11 cellular contexts compared by ENCODE assay signal in the genomic region with DNA sequence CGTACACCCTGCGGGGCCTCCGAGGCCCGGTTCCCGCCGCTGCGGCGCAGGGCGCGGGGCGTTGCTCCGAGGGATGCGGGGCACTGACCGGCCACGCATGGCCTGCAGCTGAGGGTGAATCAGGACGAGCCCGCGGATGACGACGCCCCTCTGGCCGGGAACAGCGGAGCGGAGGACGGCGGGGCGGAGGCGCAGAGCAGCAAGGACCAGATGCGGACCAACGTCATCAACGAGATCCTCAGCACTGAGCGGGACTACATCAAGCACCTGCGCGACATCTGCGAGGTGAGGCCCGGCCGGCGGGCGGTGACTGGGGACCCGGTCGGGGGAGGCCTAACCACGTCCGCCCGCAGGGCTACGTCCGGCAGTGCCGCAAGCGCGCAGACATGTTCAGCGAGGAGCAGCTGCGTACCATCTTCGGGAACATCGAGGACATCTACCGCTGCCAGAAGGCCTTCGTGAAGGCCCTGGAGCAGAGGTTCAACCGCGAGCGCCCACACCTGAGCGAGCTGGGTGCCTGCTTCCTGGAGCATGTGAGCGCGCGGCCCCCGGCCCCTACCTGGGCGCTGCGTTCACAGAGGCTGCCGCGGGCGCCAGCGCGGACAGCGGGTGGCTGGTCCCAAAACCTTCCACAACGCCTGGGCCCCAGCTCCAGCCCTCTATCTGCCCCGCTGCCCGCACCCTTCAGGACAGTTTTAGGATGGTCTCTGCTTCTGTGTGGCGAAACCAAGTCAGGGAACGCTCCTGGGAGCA. TPM values are rescaled to one million over a fixed set of nuclear protein-coding genes. Genes with fewer than 3 reads are reported as not detected.
DNase-seq lines count a peak whose midpoint lies in the region; ATAC-seq, FAIRE-seq and TF ChIP-seq lines count a peak whose summit lies in the region.
"Had no signal": no experiment of that assay in that cellular context is flagged by ENCODE, and none has a peak within 500 bp of the region (broad histone marks: within the 10 kb centered on the region; RNA-seq: fewer than 3 reads in every experiment).

No MANE protein-coding gene starts in this region.

- H3K27ac ChIP-seq in HepG2 (ENCODE audit: extremely low read length, insufficient read depth, low read length) (no peak overlapping the region), right lobe of liver (no peak overlapping the region), left lung (no peak overlapping the region), testis (no peak overlapping the region), Peyer's patch (no peak overlapping the region)

- no peak for TF ChIP-seq RAD21 in HepG2 (CRISPR knock-in tag; IDR thresholded peaks at IDR 0.05)

- no peaks in the 10 kb centered on the region for H3K4me1 ChIP-seq in HepG2 (ENCODE audit: insufficient read depth, low read length)
- H3K4me1 ChIP-seq in right lobe of liver, result no peaks in the 10 kb centered on the region
- peaks cover 0 to 19% of the 10 kb centered on the region in 2 donors for H3K4me1 ChIP-seq in left lung
- peaks cover 9% of the 10 kb centered on the region for H3K4me1 ChIP-seq in testis
- H3K4me1 ChIP-seq in Peyer's patch, result peaks cover 0 to 13% (median 3%) of the 10 kb centered on the region in 4 donors

- no peak overlapping the region for H3K4me3 ChIP-seq in HepG2 (replicated peaks in 1 of 3; ENCODE audit: insufficient read depth in 1 of 3, low read depth in 2 of 3, low read length in 3 of 3)
- no peak overlapping the region for H3K4me3 ChIP-seq in right lobe of liver
- H3K4me3 ChIP-seq in left lung, result no peak overlapping the region
- H3K4me3 ChIP-seq in testis, result peak overlapping the region; percentile 8 to 29
- peak overlapping the region in 2 of 4 donors; percentile 7 to 25 for H3K4me3 ChIP-seq in Peyer's patch

- TF ChIP-seq POLR2A in HepG2 (IDR thresholded peaks at IDR 0.05; ENCODE audit: insufficient read depth in 1 of 2, low read depth in 2 of 2, low read length in 2 of 2), result no peak
- no peak for TF ChIP-seq POLR2A in right lobe of liver (IDR thresholded peaks at IDR 0.05)
- TF ChIP-seq POLR2A in testis (IDR thresholded peaks at IDR 0.05), result no peak
- no peak for TF ChIP-seq POLR2A in Peyer's patch (IDR thresholded peaks at IDR 0.05)

- POLR2A ChIA-PET in HepG2 (lab: Yijun Ruan, JAX), result no interaction called here

- H4K20me1 ChIP-seq in HepG2 (ENCODE audit: insufficient read depth, low read length), result no peaks in the 10 kb centered on the region

- no peak overlapping the region for H3K4me2 ChIP-seq in HepG2 (ENCODE audit: low read depth, low read length)

- 96% methylated on average over 45 of the region's 75 CpGs for WGBS in HepG2 (ENCODE audit: low lambda C conversion rate)
- 18% methylated on average over 14 of the region's 75 CpGs for WGBS in right lobe of liver (ENCODE audit: insufficient coverage, low coverage, low lambda C conversion rate, missing lambda C conversion rate)
- 50 to 54% methylated on average over 1 to 75 of the region's 75 CpGs for WGBS in testis, 2 donors

- intact Hi-C loops in HepG2 (cut with micrococcal nuclease; ENCODE audit: unreplicated experiment), result no loop called here
- intact Hi-C loops in right lobe of liver (cut with DNase I), result no loop called here
- intact Hi-C loops in left lung (cut with DNase I), result no loop called here
- intact Hi-C loops in testis (cut with DNase I; ENCODE audit: low total_unique reads), result no loop called here

- DNase-seq in HepG2 (ENCODE audit: low spot score) (no peak), right lobe of liver (no peak), left lung (peak; percentile 28 to 81), testis (no peak), Peyer's patch (no peak), NOMO-1 (lab: John Stamatoyannopoulos, UW; ENCODE audit: unreplicated experiment in 2 of 2) (no peak)
- peak; percentile 31 for DNase-seq in activated naive CD4-positive, alpha-beta T cell treated with anti-CD3 and anti-CD28 coated beads, Interleukin-2, amount 50 U/mL, for 16 hours
- DNase-seq: NCI-H524 treated with DMSO at 0.1 percent for 48 hours had no signal

- no peak for TF ChIP-seq CTCF in HepG2 (CRISPR knock-in tag; IDR thresholded peaks at IDR 0.05)
- TF ChIP-seq CTCF in right lobe of liver (IDR thresholded peaks at IDR 0.05), result no peak
- no peak for TF ChIP-seq CTCF in left lung (IDR thresholded peaks at IDR 0.05)
- TF ChIP-seq CTCF in testis (IDR thresholded peaks at IDR 0.05), result no peak
- TF ChIP-seq CTCF in Peyer's patch (IDR thresholded peaks at IDR 0.05), result no peak

- CTCF ChIA-PET in HepG2 (lab: Yijun Ruan, JAX; ENCODE audit: low intra/inter-chr PET ratio, low total read pairs), result no interaction called here

- no peak overlapping the region for H2AFZ ChIP-seq in HepG2 (ENCODE audit: low read length)

- no peak for TF ChIP-seq EP300 in HepG2 (IDR thresholded peaks at IDR 0.05; ENCODE audit: low read depth in 2 of 2, low read length in 2 of 2)
- TF ChIP-seq EP300 in HepG2 (CRISPR knock-in tag; IDR thresholded peaks at IDR 0.05; ENCODE audit: borderline replicate concordance), result no peak

- peaks cover 9 to 23% of the 10 kb centered on the region in 2 experiments; a peak in 4 of 5 replicates for H3K27me3 ChIP-seq in HepG2 (ENCODE audit: control insufficient read depth in 1 of 2, insufficient read depth in 2 of 2, low read length in 2 of 2)
- peaks cover 0 to 5% of the 10 kb centered on the region in 2 donors for H3K27me3 ChIP-seq in right lobe of liver
- H3K27me3 ChIP-seq in left lung, result peaks cover 19 to 65% of the 10 kb centered on the region in 2 donors
- no peaks in the 10 kb centered on the region for H3K27me3 ChIP-seq in testis
- peaks cover 0 to 12% of the 10 kb centered on the region in 2 donors for H3K27me3 ChIP-seq in Peyer's patch

- no peak overlapping the region for H3K9ac ChIP-seq in HepG2 (ENCODE audit: insufficient read depth, low read depth, low read length)

- no peak for FAIRE-seq in HepG2 (lab: Jason Lieb, UNC)
- FAIRE-seq: endometrium, islet of Langerhans had no signal

- in situ Hi-C loops in HepG2 (cut with HindIII; ENCODE audit: extremely low pct_ligation_motif_present, low pct_unique_long_range_greater_than_20kb), result no loop called here

- no peaks in the 10 kb centered on the region for H3K36me3 ChIP-seq in HepG2 (replicated peaks in 1 of 2; ENCODE audit: control insufficient read depth in 1 of 2, insufficient read depth in 2 of 2, low read length in 2 of 2)
- H3K36me3 ChIP-seq in right lobe of liver, result no peaks in the 10 kb centered on the region
- no peaks in the 10 kb centered on the region for H3K36me3 ChIP-seq in left lung
- no peaks in the 10 kb centered on the region for H3K36me3 ChIP-seq in testis (ENCODE audit: low read depth, missing control alignments)
- no peaks in the 10 kb centered on the region for H3K36me3 ChIP-seq in Peyer's patch

- BruUV-seq in HepG2 (replicated peaks; lab: Mats Ljungman, UMichigan), result no TSS peak

- H3K79me2 ChIP-seq in HepG2 (ENCODE audit: insufficient read depth, low read length), result no peaks in the 10 kb centered on the region

- H3K9me3 ChIP-seq in HepG2 (ENCODE audit: low read length) (no peaks in the 10 kb centered on the region), right lobe of liver (no peaks in the 10 kb centered on the region), left lung (no peaks in the 10 kb centered on the region), testis (no peaks in the 10 kb centered on the region), Peyer's patch (no peaks in the 10 kb centered on the region)

- ATAC-seq in HepG2 (no peak), right lobe of liver (no peak), left lung (no peak), HG03439 (IDR thresholded peaks at IDR 0.05; ENCODE audit: unreplicated experiment) (no peak)

TF ChIP-seq in HepG2, 621 proteins besides CTCF, POLR2A, EP300 and RAD21:
- no peak for TF ChIP-seq ZNF7 (CRISPR knock-in tag; IDR thresholded peaks at IDR 0.05)
- TF ChIP-seq NFKB2 (CRISPR knock-in tag; IDR thresholded peaks at IDR 0.05; ENCODE audit: borderline replicate concordance), result 0 out of 2 replicates have a peak, but pooled peaks have one; percentile 6

RNA-seq across cellular contexts. Expression of a gene that starts 53.2 kb away (rescaled TPM):
- total RNA-seq in HepG2 (2016; rRNA removed; fragmentation: Illumina TruSeq; extraction: Trizol) (63.7 and 64.5 TPM in 2 replicates), right lobe of liver (10 to 100 TPM; 28.1 to 69.7 (median 33.9) TPM), left lung (10 to 100 TPM; 63.3 to 73.0 TPM), testis (100 to 1,000 TPM; 120 to 165 TPM), Peyer's patch (10 to 100 TPM; 54.5 to 95.8 (median 81.5) TPM)
- 5.2 and 5.9 TPM in 2 replicates for total RNA-seq in HepG2 (2016; cell fraction: cytosol; rRNA removed; fragmentation: Illumina TruSeq; extraction: Trizol; ENCODE audit: low read depth)
- 54.8 and 65.4 TPM in 2 replicates for total RNA-seq in HepG2 (2016; cell fraction: insoluble cytoplasmic fraction; rRNA removed; fragmentation: Illumina TruSeq; extraction: Trizol)
- total RNA-seq in HepG2 (2016; cell fraction: membrane; rRNA removed; fragmentation: Illumina TruSeq; extraction: Trizol), result 19.1 and 22.7 TPM in 2 replicates
- total RNA-seq in HepG2 (2016; cell fraction: nucleus; rRNA removed; fragmentation: Illumina TruSeq; extraction: Trizol), result 38.5 and 42.2 TPM in 2 replicates
- polyA plus RNA-seq in HepG2 (2011; rRNA removed) (113 and 127 TPM in 2 replicates), testis (ENCODE audit: insufficient read depth, low read depth, low replicate concordance) (76.3 TPM)
- polyA plus RNA-seq in HepG2 (2011; cell fraction: cytosol; rRNA removed), result 82.0 and 115 TPM in 2 replicates
- 115 and 127 TPM in 2 replicates for polyA plus RNA-seq in HepG2 (2011; cell fraction: nucleus; rRNA removed)
- polyA plus RNA-seq in HepG2 (2012), result 63.9 and 65.2 TPM in 2 replicates
- polyA plus RNA-seq in HepG2 (2016; cell fraction: cytosol; fragmentation: Illumina TruSeq; extraction: Trizol; ENCODE audit: low read depth), result 3.6 and 4.4 TPM in 2 replicates
- polyA plus RNA-seq in HepG2 (2016; cell fraction: insoluble cytoplasmic fraction; fragmentation: Illumina TruSeq; extraction: Trizol; ENCODE audit: low read depth), result 63.7 and 70.4 TPM in 2 replicates
- polyA plus RNA-seq in HepG2 (2016; cell fraction: membrane; fragmentation: Illumina TruSeq; extraction: Trizol; ENCODE audit: low read depth), result 10.7 and 10.9 TPM in 2 replicates
- polyA plus RNA-seq in HepG2 (2016; cell fraction: nucleus; fragmentation: Illumina TruSeq; extraction: Trizol; ENCODE audit: insufficient read depth, low read depth), result 58.6 and 63.4 TPM in 2 replicates
- 146 and 269 TPM in 2 replicates for polyA minus RNA-seq in HepG2 (2011; rRNA and poly(A)+ RNA removed; ENCODE audit: low replicate concordance)
- 63.9 and 69.7 TPM in 2 replicates for polyA minus RNA-seq in HepG2 (2011; cell fraction: cytosol; rRNA and poly(A)+ RNA removed)
- 31.0 and 31.8 TPM in 2 replicates for polyA minus RNA-seq in HepG2 (2011; cell fraction: nucleus; rRNA and poly(A)+ RNA removed)

Comparison
In these comparisons a context has a peak if more than half of its experiments do, and no peak if none do; other contexts are left out.
1. DNase-seq: peak in activated naive CD4-positive, alpha-beta T cell treated with anti-CD3 and anti-CD28 coated beads, Interleukin-2, amount 50 U/mL, for 16 hours (single experiment) and left lung (2 of 2); none in HepG2 (single experiment), right lobe of liver (0 of 3), testis (single experiment), Peyer's patch (0 of 3) and NOMO-1 (0 of 2).
2. H3K4me3 ChIP-seq: peak in testis (2 of 2); none in HepG2 (0 of 3), right lobe of liver (0 of 3) and left lung (0 of 2).